Comparison of ENCODE assay signal across 18 cellular contexts in the genomic region with DNA sequence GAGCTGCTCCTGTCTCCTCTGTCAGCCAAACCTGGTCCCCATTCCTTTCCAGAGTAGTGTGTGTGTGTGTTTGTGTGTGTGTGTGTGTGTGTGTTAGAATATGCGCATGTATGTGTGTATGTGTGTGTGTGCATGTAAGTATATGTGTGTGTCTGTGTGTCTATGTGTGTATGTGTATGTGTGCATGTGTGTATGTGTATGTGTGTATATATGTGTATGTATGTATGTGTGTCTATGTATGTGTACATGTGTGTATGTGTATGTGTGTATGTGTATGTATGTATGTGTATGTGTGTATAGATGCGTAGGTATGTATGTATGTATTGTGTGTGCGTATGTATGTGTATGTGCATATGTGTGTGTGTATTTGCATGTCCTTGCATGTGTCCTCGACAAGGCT.
A peak's percentile ranks its signal among the peaks of the same experiment; 100 is the strongest.
DNase-seq lines count a peak whose midpoint lies in the region; ATAC-seq, FAIRE-seq and TF ChIP-seq lines count a peak whose summit lies in the region.
"Had no signal": no experiment of that assay in that cellular context is flagged by ENCODE, and none has a peak within 500 bp of the region (broad histone marks: within the 10 kb centered on the region; RNA-seq: fewer than 3 reads in every experiment).

No MANE protein-coding gene starts in this region.

- H3K27ac ChIP-seq in HepG2 (ENCODE audit: extremely low read length, insufficient read depth, low read length) (no peak overlapping the region), right lobe of liver (no peak overlapping the region), astrocyte (ENCODE audit: low read depth, low read length) (no peak overlapping the region), neural progenitor cell (no peak overlapping the region)
- H3K27ac ChIP-seq: 22Rv1, A549, C4-2B had no signal

- CTCF ChIA-PET in HepG2 (lab: Yijun Ruan, JAX; ENCODE audit: low intra/inter-chr PET ratio, low total read pairs): no interaction called here

- no peaks in the 10 kb centered on the region for H3K79me2 ChIP-seq in HepG2 (ENCODE audit: insufficient read depth, low read length)
- H3K79me2 ChIP-seq in astrocyte (ENCODE audit: insufficient read depth, low read length): peaks cover 33% of the 10 kb centered on the region
- peaks cover 53% of the 10 kb centered on the region for H3K79me2 ChIP-seq in neural progenitor cell (ENCODE audit: low read depth)

- POLR2A ChIA-PET in HepG2 (lab: Yijun Ruan, JAX): no interaction called here

- no peak for DNase-seq in HepG2 (ENCODE audit: low spot score)
- DNase-seq in right lobe of liver: no peak
- DNase-seq in astrocyte (ENCODE audit: low read depth): no peak
- no peak for DNase-seq in neural progenitor cell (ENCODE audit: low spot score)
- no peak for DNase-seq in foreskin fibroblast
- DNase-seq in natural killer cell treated with Interleukin-12 subunit alpha and Interleukin-12 subunit beta and Interleukin-15 and Interleukin-18, amount 100 ng/mL, for 72 hours (ENCODE audit: low spot score): no peak
- DNase-seq in NCI-H2081 treated with DMSO at 0.1 percent for 48 hours (lab: John Stamatoyannopoulos, UW): no peak
- DNase-seq: AML-193; Caco-2; CD4-positive, alpha-beta T cell; GOT3 had no signal

- H3K36me3 Mint-ChIP-seq in astrocyte (ENCODE audit: low read depth, unreplicated experiment): peaks cover 16% of the 10 kb centered on the region
- peaks cover 64% of the 10 kb centered on the region for H3K36me3 Mint-ChIP-seq in neural progenitor cell
- H3K36me3 Mint-ChIP-seq in natural killer cell treated with Interleukin-12 subunit alpha and Interleukin-12 subunit beta and Interleukin-15 and Interleukin-18, amount 100 ng/mL, for 72 hours: peaks cover 21% of the 10 kb centered on the region
- H3K36me3 Mint-ChIP-seq: IgD-negative memory B cell had no signal

- in situ Hi-C loops in HepG2 (cut with HindIII; ENCODE audit: extremely low pct_ligation_motif_present, low pct_unique_long_range_greater_than_20kb): no loop called here

- H3K36me3 ChIP-seq in HepG2 (replicated peaks in 1 of 2; ENCODE audit: control insufficient read depth in 1 of 2, insufficient read depth in 2 of 2, low read length in 2 of 2) (no peaks in the 10 kb centered on the region), right lobe of liver (no peaks in the 10 kb centered on the region), astrocyte (ENCODE audit: insufficient read depth, low read length) (no peaks in the 10 kb centered on the region), neural progenitor cell (peaks cover 9% of the 10 kb centered on the region)
- H3K36me3 ChIP-seq: HAP-1 had no signal

- 57% methylated on average over 4 of the region's 4 CpGs for WGBS in HepG2 (ENCODE audit: low lambda C conversion rate)
- 89% methylated on average over 4 of the region's 4 CpGs for WGBS in right lobe of liver (ENCODE audit: insufficient coverage, low coverage, low lambda C conversion rate, missing lambda C conversion rate)

- no peak overlapping the region for H3K9ac ChIP-seq in HepG2 (ENCODE audit: insufficient read depth, low read depth, low read length)
- H3K9ac ChIP-seq in astrocyte (ENCODE audit: low read length): no peak overlapping the region
- H3K9ac ChIP-seq in neural progenitor cell: no peak overlapping the region

- no peak overlapping the region for H2AFZ ChIP-seq in HepG2 (ENCODE audit: low read length)
- no peak overlapping the region for H2AFZ ChIP-seq in astrocyte (ENCODE audit: low read depth, low read length)
- no peak overlapping the region for H2AFZ ChIP-seq in neural progenitor cell (replicated peaks)

- TF ChIP-seq POLR2A in HepG2 (IDR thresholded peaks at IDR 0.05; ENCODE audit: insufficient read depth in 1 of 2, low read depth in 2 of 2, low read length in 2 of 2) (no peak), right lobe of liver (IDR thresholded peaks at IDR 0.05) (no peak)

- peaks cover 3% of the 10 kb centered on the region for H3K9me3 Mint-ChIP-seq in astrocyte (ENCODE audit: unreplicated experiment)
- H3K9me3 Mint-ChIP-seq in neural progenitor cell: peaks cover 44% of the 10 kb centered on the region
- H3K9me3 Mint-ChIP-seq in natural killer cell treated with Interleukin-12 subunit alpha and Interleukin-12 subunit beta and Interleukin-15 and Interleukin-18, amount 100 ng/mL, for 72 hours: peaks cover 12% of the 10 kb centered on the region

- H3K9me3 ChIP-seq in HepG2 (ENCODE audit: low read length): peaks cover 8% of the 10 kb centered on the region; the same call in 1 of the 2 replicates
- H3K9me3 ChIP-seq in right lobe of liver: no peaks in the 10 kb centered on the region
- H3K9me3 ChIP-seq in astrocyte (ENCODE audit: insufficient read depth, low read depth, low read length): no peaks in the 10 kb centered on the region
- peaks cover 5% of the 10 kb centered on the region for H3K9me3 ChIP-seq in neural progenitor cell (ENCODE audit: low read depth)
- H3K9me3 ChIP-seq: A549, Caco-2, HAP-1 had no signal

- H4K20me1 ChIP-seq in HepG2 (ENCODE audit: insufficient read depth, low read length): no peaks in the 10 kb centered on the region
- H4K20me1 ChIP-seq in astrocyte (ENCODE audit: insufficient read depth, low read length): peaks cover 27% of the 10 kb centered on the region
- H4K20me1 ChIP-seq in neural progenitor cell (ENCODE audit: low read depth): no peaks in the 10 kb centered on the region

- H3K27ac Mint-ChIP-seq in astrocyte (ENCODE audit: unreplicated experiment): no peak overlapping the region
- H3K27ac Mint-ChIP-seq in neural progenitor cell: no peak overlapping the region
- H3K27ac Mint-ChIP-seq in natural killer cell treated with Interleukin-12 subunit alpha and Interleukin-12 subunit beta and Interleukin-15 and Interleukin-18, amount 100 ng/mL, for 72 hours: no peak overlapping the region
- H3K27ac Mint-ChIP-seq: CD4-positive, alpha-beta T cell; IgD-negative memory B cell had no signal

- H3K4me1 ChIP-seq in HepG2 (ENCODE audit: insufficient read depth, low read length): no peaks in the 10 kb centered on the region
- no peaks in the 10 kb centered on the region for H3K4me1 ChIP-seq in right lobe of liver
- no peaks in the 10 kb centered on the region for H3K4me1 ChIP-seq in astrocyte (ENCODE audit: insufficient read depth, low read length)
- H3K4me1 ChIP-seq in neural progenitor cell: no peaks in the 10 kb centered on the region
- H3K4me1 ChIP-seq: A549, Caco-2, HAP-1 had no signal

- BruUV-seq in HepG2 (replicated peaks; lab: Mats Ljungman, UMichigan): no TSS peak

- ATAC-seq in HepG2 (no peak), right lobe of liver (no peak)
- ATAC-seq in natural killer cell treated with Interleukin-12 subunit alpha and Interleukin-12 subunit beta and Interleukin-15 and Interleukin-18, amount 100 ng/mL, for 72 hours: no peak
- ATAC-seq: A549 had no signal

- H3K4me3 ChIP-seq in HepG2 (replicated peaks in 1 of 3; ENCODE audit: insufficient read depth in 1 of 3, low read depth in 2 of 3, low read length in 3 of 3): no peak overlapping the region
- no peak overlapping the region for H3K4me3 ChIP-seq in right lobe of liver
- no peak overlapping the region for H3K4me3 ChIP-seq in astrocyte (ENCODE audit: insufficient read depth, low read depth, low read length)
- H3K4me3 ChIP-seq in neural progenitor cell: no peak overlapping the region
- no peak overlapping the region for H3K4me3 ChIP-seq in foreskin fibroblast (ENCODE audit: low read depth in 1 of 2, low read length in 2 of 2)
- H3K4me3 ChIP-seq: A549, HAP-1 had no signal

- peaks cover 0 to 6% of the 10 kb centered on the region in 2 experiments; a peak in 1 of 5 replicates for H3K27me3 ChIP-seq in HepG2 (ENCODE audit: control insufficient read depth in 1 of 2, insufficient read depth in 2 of 2, low read length in 2 of 2)
- no peaks in the 10 kb centered on the region for H3K27me3 ChIP-seq in right lobe of liver
- no peaks in the 10 kb centered on the region for H3K27me3 ChIP-seq in astrocyte (ENCODE audit: insufficient read depth, low read length)
- H3K27me3 ChIP-seq in neural progenitor cell: no peaks in the 10 kb centered on the region

- no peak for FAIRE-seq in HepG2 (lab: Jason Lieb, UNC)
- FAIRE-seq in astrocyte (lab: Jason Lieb, UNC): peak; percentile 68
- FAIRE-seq: A549, D721Med, G401.6 had no signal

- intact Hi-C loops in HepG2 (cut with micrococcal nuclease; ENCODE audit: unreplicated experiment): no loop called here
- intact Hi-C loops in right lobe of liver (cut with DNase I): no loop called here

- H3F3A ChIP-seq in neural progenitor cell (ENCODE audit: low read depth): no peaks in the 10 kb centered on the region

- H3K4me3 Mint-ChIP-seq in astrocyte (ENCODE audit: unreplicated experiment): no peak overlapping the region
- peak overlapping the region; percentile 8 for H3K4me3 Mint-ChIP-seq in neural progenitor cell
- no peak overlapping the region for H3K4me3 Mint-ChIP-seq in natural killer cell treated with Interleukin-12 subunit alpha and Interleukin-12 subunit beta and Interleukin-15 and Interleukin-18, amount 100 ng/mL, for 72 hours
- H3K4me3 Mint-ChIP-seq: CD4-positive, alpha-beta T cell; IgD-negative memory B cell had no signal

- H3K27me3 Mint-ChIP-seq in astrocyte (ENCODE audit: low read depth, unreplicated experiment) (no peaks in the 10 kb centered on the region), neural progenitor cell (ENCODE audit: insufficient read depth, low read depth) (no peaks in the 10 kb centered on the region)
- no peaks in the 10 kb centered on the region for H3K27me3 Mint-ChIP-seq in natural killer cell treated with Interleukin-12 subunit alpha and Interleukin-12 subunit beta and Interleukin-15 and Interleukin-18, amount 100 ng/mL, for 72 hours
- H3K27me3 Mint-ChIP-seq: CD4-positive, alpha-beta T cell; IgD-negative memory B cell had no signal

- TF ChIP-seq CTCF in HepG2 (CRISPR knock-in tag; IDR thresholded peaks at IDR 0.05) (no peak), right lobe of liver (IDR thresholded peaks at IDR 0.05) (no peak), astrocyte (IDR thresholded peaks at IDR 0.05; ENCODE audit: insufficient read depth, low read depth, low read length) (no peak), neural progenitor cell (IDR thresholded peaks at IDR 0.05) (no peak), foreskin fibroblast (IDR thresholded peaks at IDR 0.05; ENCODE audit: low read depth, low read length) (no peak)

- H3K4me2 ChIP-seq in HepG2 (ENCODE audit: low read depth, low read length) (no peak overlapping the region), astrocyte (ENCODE audit: low read length) (no peak overlapping the region), neural progenitor cell (no peak overlapping the region)
- H3K4me2 ChIP-seq: A549 had no signal

- no peak for TF ChIP-seq RAD21 in HepG2 (CRISPR knock-in tag; IDR thresholded peaks at IDR 0.05)

- H3K4me1 Mint-ChIP-seq in astrocyte (ENCODE audit: low read depth, unreplicated experiment) (no peaks in the 10 kb centered on the region), neural progenitor cell (no peaks in the 10 kb centered on the region)
- peaks cover under 1 to 5% of the 10 kb centered on the region in 2 donors for H3K4me1 Mint-ChIP-seq in natural killer cell treated with Interleukin-12 subunit alpha and Interleukin-12 subunit beta and Interleukin-15 and Interleukin-18, amount 100 ng/mL, for 72 hours (ENCODE audit: low read depth in 2 of 2)
- H3K4me1 Mint-ChIP-seq: IgD-negative memory B cell had no signal

- TF ChIP-seq EP300 in HepG2 (IDR thresholded peaks at IDR 0.05; ENCODE audit: low read depth in 2 of 2, low read length in 2 of 2) (no peak), HepG2 (CRISPR knock-in tag; IDR thresholded peaks at IDR 0.05; ENCODE audit: borderline replicate concordance) (no peak)

TF ChIP-seq in HepG2, 621 proteins besides CTCF, POLR2A, EP300 and RAD21 (continues in another document):
- no peak for TF ChIP-seq ZEB1 (IDR thresholded peaks at IDR 0.05; ENCODE audit: insufficient replicate concordance, low read depth)
